Comparison of ENCODE assay signal across 1 cellular context in the genomic region with DNA sequence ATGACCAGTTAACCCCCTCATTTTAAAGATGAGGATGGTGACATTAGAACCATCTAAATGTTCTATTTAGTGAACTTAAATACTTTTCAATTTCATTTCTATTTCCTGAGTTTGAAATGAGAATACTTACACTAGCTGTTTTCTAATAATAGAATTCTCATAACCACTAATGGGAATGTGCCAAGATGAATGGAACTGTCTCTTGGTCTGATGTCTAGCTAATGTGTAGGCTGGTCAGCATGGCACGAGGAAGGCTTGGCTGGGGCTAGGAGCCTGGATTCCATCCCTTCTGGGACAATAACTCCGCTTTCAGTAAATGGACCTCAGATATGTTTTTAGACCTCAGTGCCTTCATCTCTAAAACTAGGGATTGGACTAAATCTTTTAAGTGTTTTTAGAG.
TF ChIP-seq lines count a peak whose summit lies in the region.

No MANE protein-coding gene starts in this region.

TF ChIP-seq in WTC11, 78 proteins besides CTCF, POLR2A, EP300 and RAD21 (continued from another document):
- TF ChIP-seq, protein P1, sequence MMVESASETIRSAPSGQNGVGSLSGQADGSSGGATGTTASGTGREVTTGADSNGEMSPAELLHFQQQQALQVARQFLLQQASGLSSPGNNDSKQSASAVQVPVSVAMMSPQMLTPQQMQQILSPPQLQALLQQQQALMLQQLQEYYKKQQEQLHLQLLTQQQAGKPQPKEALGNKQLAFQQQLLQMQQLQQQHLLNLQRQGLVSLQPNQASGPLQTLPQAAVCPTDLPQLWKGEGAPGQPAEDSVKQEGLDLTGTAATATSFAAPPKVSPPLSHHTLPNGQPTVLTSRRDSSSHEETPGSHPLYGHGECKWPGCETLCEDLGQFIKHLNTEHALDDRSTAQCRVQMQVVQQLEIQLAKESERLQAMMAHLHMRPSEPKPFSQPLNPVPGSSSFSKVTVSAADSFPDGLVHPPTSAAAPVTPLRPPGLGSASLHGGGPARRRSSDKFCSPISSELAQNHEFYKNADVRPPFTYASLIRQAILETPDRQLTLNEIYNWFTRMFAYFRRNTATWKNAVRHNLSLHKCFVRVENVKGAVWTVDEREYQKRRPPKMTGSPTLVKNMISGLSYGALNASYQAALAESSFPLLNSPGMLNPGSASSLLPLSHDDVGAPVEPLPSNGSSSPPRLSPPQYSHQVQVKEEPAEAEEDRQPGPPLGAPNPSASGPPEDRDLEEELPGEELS (CRISPR knock-in tag; IDR thresholded peaks at IDR 0.05): no peak
- TF ChIP-seq MXD4 (CRISPR knock-in tag; IDR thresholded peaks at IDR 0.05; ENCODE audit: borderline replicate concordance): no peak
- TF ChIP-seq OVOL2 (CRISPR knock-in tag; IDR thresholded peaks at IDR 0.05; ENCODE audit: borderline replicate concordance): no peak
- TF ChIP-seq, protein P2, sequence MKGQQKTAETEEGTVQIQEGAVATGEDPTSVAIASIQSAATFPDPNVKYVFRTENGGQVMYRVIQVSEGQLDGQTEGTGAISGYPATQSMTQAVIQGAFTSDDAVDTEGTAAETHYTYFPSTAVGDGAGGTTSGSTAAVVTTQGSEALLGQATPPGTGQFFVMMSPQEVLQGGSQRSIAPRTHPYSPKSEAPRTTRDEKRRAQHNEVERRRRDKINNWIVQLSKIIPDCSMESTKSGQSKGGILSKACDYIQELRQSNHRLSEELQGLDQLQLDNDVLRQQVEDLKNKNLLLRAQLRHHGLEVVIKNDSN (CRISPR knock-in tag; IDR thresholded peaks at IDR 0.05): no peak
- TF ChIP-seq, protein P3, sequence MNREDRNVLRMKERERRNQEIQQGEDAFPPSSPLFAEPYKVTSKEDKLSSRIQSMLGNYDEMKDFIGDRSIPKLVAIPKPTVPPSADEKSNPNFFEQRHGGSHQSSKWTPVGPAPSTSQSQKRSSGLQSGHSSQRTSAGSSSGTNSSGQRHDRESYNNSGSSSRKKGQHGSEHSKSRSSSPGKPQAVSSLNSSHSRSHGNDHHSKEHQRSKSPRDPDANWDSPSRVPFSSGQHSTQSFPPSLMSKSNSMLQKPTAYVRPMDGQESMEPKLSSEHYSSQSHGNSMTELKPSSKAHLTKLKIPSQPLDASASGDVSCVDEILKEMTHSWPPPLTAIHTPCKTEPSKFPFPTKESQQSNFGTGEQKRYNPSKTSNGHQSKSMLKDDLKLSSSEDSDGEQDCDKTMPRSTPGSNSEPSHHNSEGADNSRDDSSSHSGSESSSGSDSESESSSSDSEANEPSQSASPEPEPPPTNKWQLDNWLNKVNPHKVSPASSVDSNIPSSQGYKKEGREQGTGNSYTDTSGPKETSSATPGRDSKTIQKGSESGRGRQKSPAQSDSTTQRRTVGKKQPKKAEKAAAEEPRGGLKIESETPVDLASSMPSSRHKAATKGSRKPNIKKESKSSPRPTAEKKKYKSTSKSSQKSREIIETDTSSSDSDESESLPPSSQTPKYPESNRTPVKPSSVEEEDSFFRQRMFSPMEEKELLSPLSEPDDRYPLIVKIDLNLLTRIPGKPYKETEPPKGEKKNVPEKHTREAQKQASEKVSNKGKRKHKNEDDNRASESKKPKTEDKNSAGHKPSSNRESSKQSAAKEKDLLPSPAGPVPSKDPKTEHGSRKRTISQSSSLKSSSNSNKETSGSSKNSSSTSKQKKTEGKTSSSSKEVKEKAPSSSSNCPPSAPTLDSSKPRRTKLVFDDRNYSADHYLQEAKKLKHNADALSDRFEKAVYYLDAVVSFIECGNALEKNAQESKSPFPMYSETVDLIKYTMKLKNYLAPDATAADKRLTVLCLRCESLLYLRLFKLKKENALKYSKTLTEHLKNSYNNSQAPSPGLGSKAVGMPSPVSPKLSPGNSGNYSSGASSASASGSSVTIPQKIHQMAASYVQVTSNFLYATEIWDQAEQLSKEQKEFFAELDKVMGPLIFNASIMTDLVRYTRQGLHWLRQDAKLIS (CRISPR knock-in tag; IDR thresholded peaks at IDR 0.05; ENCODE audit: borderline replicate concordance): no peak
- TF ChIP-seq, protein P4, sequence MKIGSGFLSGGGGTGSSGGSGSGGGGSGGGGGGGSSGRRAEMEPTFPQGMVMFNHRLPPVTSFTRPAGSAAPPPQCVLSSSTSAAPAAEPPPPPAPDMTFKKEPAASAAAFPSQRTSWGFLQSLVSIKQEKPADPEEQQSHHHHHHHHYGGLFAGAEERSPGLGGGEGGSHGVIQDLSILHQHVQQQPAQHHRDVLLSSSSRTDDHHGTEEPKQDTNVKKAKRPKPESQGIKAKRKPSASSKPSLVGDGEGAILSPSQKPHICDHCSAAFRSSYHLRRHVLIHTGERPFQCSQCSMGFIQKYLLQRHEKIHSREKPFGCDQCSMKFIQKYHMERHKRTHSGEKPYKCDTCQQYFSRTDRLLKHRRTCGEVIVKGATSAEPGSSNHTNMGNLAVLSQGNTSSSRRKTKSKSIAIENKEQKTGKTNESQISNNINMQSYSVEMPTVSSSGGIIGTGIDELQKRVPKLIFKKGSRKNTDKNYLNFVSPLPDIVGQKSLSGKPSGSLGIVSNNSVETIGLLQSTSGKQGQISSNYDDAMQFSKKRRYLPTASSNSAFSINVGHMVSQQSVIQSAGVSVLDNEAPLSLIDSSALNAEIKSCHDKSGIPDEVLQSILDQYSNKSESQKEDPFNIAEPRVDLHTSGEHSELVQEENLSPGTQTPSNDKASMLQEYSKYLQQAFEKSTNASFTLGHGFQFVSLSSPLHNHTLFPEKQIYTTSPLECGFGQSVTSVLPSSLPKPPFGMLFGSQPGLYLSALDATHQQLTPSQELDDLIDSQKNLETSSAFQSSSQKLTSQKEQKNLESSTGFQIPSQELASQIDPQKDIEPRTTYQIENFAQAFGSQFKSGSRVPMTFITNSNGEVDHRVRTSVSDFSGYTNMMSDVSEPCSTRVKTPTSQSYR (CRISPR knock-in tag; IDR thresholded peaks at IDR 0.05): no peak
- no peak for TF ChIP-seq CREM (CRISPR knock-in tag; IDR thresholded peaks at IDR 0.05)
- TF ChIP-seq, protein P5, sequence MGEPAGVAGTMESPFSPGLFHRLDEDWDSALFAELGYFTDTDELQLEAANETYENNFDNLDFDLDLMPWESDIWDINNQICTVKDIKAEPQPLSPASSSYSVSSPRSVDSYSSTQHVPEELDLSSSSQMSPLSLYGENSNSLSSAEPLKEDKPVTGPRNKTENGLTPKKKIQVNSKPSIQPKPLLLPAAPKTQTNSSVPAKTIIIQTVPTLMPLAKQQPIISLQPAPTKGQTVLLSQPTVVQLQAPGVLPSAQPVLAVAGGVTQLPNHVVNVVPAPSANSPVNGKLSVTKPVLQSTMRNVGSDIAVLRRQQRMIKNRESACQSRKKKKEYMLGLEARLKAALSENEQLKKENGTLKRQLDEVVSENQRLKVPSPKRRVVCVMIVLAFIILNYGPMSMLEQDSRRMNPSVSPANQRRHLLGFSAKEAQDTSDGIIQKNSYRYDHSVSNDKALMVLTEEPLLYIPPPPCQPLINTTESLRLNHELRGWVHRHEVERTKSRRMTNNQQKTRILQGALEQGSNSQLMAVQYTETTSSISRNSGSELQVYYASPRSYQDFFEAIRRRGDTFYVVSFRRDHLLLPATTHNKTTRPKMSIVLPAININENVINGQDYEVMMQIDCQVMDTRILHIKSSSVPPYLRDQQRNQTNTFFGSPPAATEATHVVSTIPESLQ (CRISPR knock-in tag; IDR thresholded peaks at IDR 0.05): no peak
